In genomic region chr1:214331827-214332423, GRCh38 we compare ENCODE assay signal across 8 cellular contexts. TPM values are rescaled to one million over a fixed set of nuclear protein-coding genes. Genes with fewer than 3 reads are reported as not detected.
DNase-seq lines count a peak whose midpoint lies in the region; ATAC-seq, FAIRE-seq and TF ChIP-seq lines count a peak whose summit lies in the region.

No MANE protein-coding gene starts in this region.

- H3K9me3 ChIP-seq in SU-DHL-6 (ENCODE audit: insufficient read depth, low read length), result no peaks in the 10 kb centered on the region

- no peak overlapping the region for H3K4me2 ChIP-seq in SU-DHL-6 (ENCODE audit: low read depth, low read length, poor library complexity, severe bottlenecking)

- no peaks in the 10 kb centered on the region for H3K36me3 ChIP-seq in SU-DHL-6 (ENCODE audit: low read length)

- no peaks in the 10 kb centered on the region for H4K20me1 ChIP-seq in SU-DHL-6 (ENCODE audit: low read depth, low read length)

- H3K27ac ChIP-seq in SU-DHL-6 (ENCODE audit: low read depth, low read length), result no peak overlapping the region

- no peak overlapping the region for H2AFZ ChIP-seq in SU-DHL-6 (ENCODE audit: low read depth, low read length, severe bottlenecking)

- DNase-seq in AG08396 (ENCODE audit: low spot score) (peak; percentile 69), GM12891 (ENCODE audit: insufficient read length, low spot score) (peak; percentile 56), HPDE6-E6E7 (ENCODE audit: extremely low spot score) (peak; percentile 34), astrocyte of the spinal cord (ENCODE audit: low read depth, low spot score) (peak; percentile 36), left colon (peak in 1 of 2 donors; percentile 40), NCI-H446 treated with DMSO at 0.1 percent for 48 hours (lab: John Stamatoyannopoulos, UW) (no peak)
- DNase-seq in stimulated activated CD8-positive, alpha-beta memory T cell treated with anti-CD3 and anti-CD28 coated beads, Interleukin-12 subunit alpha, Interleukin-12 subunit beta, amount 100 ng/mL, for 24 hours (ENCODE audit: extremely low read depth), result peak; percentile 9

- FAIRE-seq in GM12891 (lab: Jason Lieb, UNC), result peak; percentile 85

- intact Hi-C loops in left colon (cut with DNase I, micrococcal nuclease), result loop anchor here (5.0 to 10.0 kb wide), 2 partner anchors 253 to 255 kb away; no protein-coding TSS in a partner anchor

- H3K4me3 ChIP-seq in SU-DHL-6 (ENCODE audit: insufficient read depth, low read length, poor library complexity, severe bottlenecking) (no peak overlapping the region), astrocyte of the spinal cord (ENCODE audit: low read depth, low read length) (no peak overlapping the region)

- TF ChIP-seq CTCF in SU-DHL-6 (IDR thresholded peaks at IDR 0.05; ENCODE audit: insufficient read depth, low read length, poor library complexity, severe bottlenecking) (peak; percentile 59), astrocyte of the spinal cord (IDR thresholded peaks at IDR 0.05; ENCODE audit: low read depth, low read length) (peak; percentile 92)

- H3F3A ChIP-seq in SU-DHL-6 (ENCODE audit: insufficient read depth), result no peaks in the 10 kb centered on the region

- H3K9ac ChIP-seq in SU-DHL-6 (ENCODE audit: low read length), result no peak overlapping the region

- TF ChIP-seq POLR2A in GM12891 (IDR thresholded peaks at IDR 0.05; ENCODE audit: low read depth, low read length), result no peak

- no peaks in the 10 kb centered on the region for H3K9me2 ChIP-seq in SU-DHL-6 (replicated peaks; ENCODE audit: insufficient read depth, low read length)

- H3K79me2 ChIP-seq in SU-DHL-6 (ENCODE audit: insufficient read depth, low read length), result no peaks in the 10 kb centered on the region

- peak; percentile 60 for ATAC-seq in left colon

- H3K27me3 ChIP-seq in SU-DHL-6 (ENCODE audit: low read length), result no peaks in the 10 kb centered on the region

- in situ Hi-C loops in astrocyte of the spinal cord (cut with HindIII; ENCODE audit: low sequenced_read_pairs), result no loop called here

TF ChIP-seq in GM12891, 5 proteins besides CTCF, POLR2A, EP300 and RAD21:
- no peak for TF ChIP-seq SPI1 (IDR thresholded peaks at IDR 0.05; ENCODE audit: low read depth, low read length)
- no peak for TF ChIP-seq PAX5 (IDR thresholded peaks at IDR 0.05; ENCODE audit: insufficient read depth, low read length, severe bottlenecking)
- no peak for TF ChIP-seq POU2F2 (IDR thresholded peaks at IDR 0.05; ENCODE audit: low read depth, low read length)
- TF ChIP-seq TAF1 (IDR thresholded peaks at IDR 0.05; ENCODE audit: low read depth, low read length), result no peak
- no peak for TF ChIP-seq POLR2AphosphoS5 (IDR thresholded peaks at IDR 0.05; ENCODE audit: low read depth, low read length)
TF ChIP-seq in GM12891: peak in this region for 0.

RNA-seq across cellular contexts. Expression of gene SMYD2, which starts 51.0 kb away (rescaled TPM):
- polyA plus RNA-seq in GM12891 (2012; ENCODE audit: low read depth, missing spikeins), result 18.7 TPM
- total RNA-seq in left colon, result 10 to 100 TPM; 17.7 to 21.1 TPM
